11 cellular contexts compared by ENCODE assay signal in genomic region chr6:148608211-148608951, GRCh38.
DNase-seq lines count a peak whose midpoint lies in the region; ATAC-seq, FAIRE-seq and TF ChIP-seq lines count a peak whose summit lies in the region.
"Had no signal": no experiment of that assay in that cellular context is flagged by ENCODE, and none has a peak within 500 bp of the region (broad histone marks: within the 10 kb centered on the region; RNA-seq: fewer than 3 reads in every experiment).

No MANE protein-coding gene starts in this region.

- H3K27ac Mint-ChIP-seq in WTC11 = no peak overlapping the region
- H3K27ac Mint-ChIP-seq: activated naive CD8-positive, alpha-beta T cell treated with anti-CD3 and anti-CD28 coated beads, Interleukin-2, amount 10 ng/mL, durations not matched to agents 7 days and 5 days had no signal

- H3K36me3 Mint-ChIP-seq in WTC11 = peaks cover 13% of the 10 kb centered on the region
- H3K36me3 Mint-ChIP-seq: activated naive CD8-positive, alpha-beta T cell treated with anti-CD3 and anti-CD28 coated beads, Interleukin-2, amount 10 ng/mL, durations not matched to agents 7 days and 5 days had no signal

- no peak overlapping the region for H3K4me3 ChIP-seq in AG10803 (ENCODE audit: low read length)

- 0 out of 2 replicates have a peak, but pooled peaks cover 4% of the 10 kb centered on the region for H3K4me1 Mint-ChIP-seq in WTC11
- H3K4me1 Mint-ChIP-seq: activated naive CD8-positive, alpha-beta T cell treated with anti-CD3 and anti-CD28 coated beads, Interleukin-2, amount 10 ng/mL, durations not matched to agents 7 days and 5 days had no signal

- FAIRE-seq in H54 (lab: Jason Lieb, UNC) = no peak

- peak; percentile 68 for ATAC-seq in WTC11
- ATAC-seq in HG03097 (IDR thresholded peaks at IDR 0.05; ENCODE audit: low FRiP score, unreplicated experiment) = no peak

- DNase-seq in AG10803 (ENCODE audit: low read depth) = peak; percentile 72
- peak; percentile 35 for DNase-seq in HCEC 1CT
- no peak for DNase-seq in WTC11 (ENCODE audit: low spot score)
- DNase-seq in kidney tubule cell (ENCODE audit: low spot score) = peak; percentile 37
- DNase-seq in activated CD4-positive, CD25-positive, alpha-beta regulatory T cell treated with anti-CD3 and anti-CD28 coated beads, Interleukin-2, amount 50 U/mL, for 72 hours = no peak
- DNase-seq in H54 (ENCODE audit: insufficient read length, low spot score) = no peak
- no peak for DNase-seq in NCI-H2227 treated with DMSO at 0.1 percent for 48 hours (lab: John Stamatoyannopoulos, UW)
- DNase-seq: activated naive CD8-positive, alpha-beta T cell treated with anti-CD3 and anti-CD28 coated beads, Interleukin-2, amount 10 ng/mL, durations not matched to agents 7 days and 5 days; GDM1; NCI-H2029 had no signal

- CTCF ChIA-PET in WTC11 (lab: Charles Lee) = interaction anchor here (1.2 kb wide), 1 partner anchor 30 kb away, joined by 6 read pairs; no protein-coding TSS in a partner anchor

- no peaks in the 10 kb centered on the region for H3K27me3 Mint-ChIP-seq in WTC11 (ENCODE audit: low read depth)

- POLR2A ChIA-PET in WTC11 (lab: Charles Lee) = no interaction called here

- TF ChIP-seq POLR2A in H54 (IDR thresholded peaks at IDR 0.05; ENCODE audit: low read depth, low read length) = no peak

- peak; percentile 51 for TF ChIP-seq CTCF in AG10803 (conservative IDR thresholded peaks at IDR 0.05; ENCODE audit: low read length)
- no peak for TF ChIP-seq CTCF in WTC11 (IDR thresholded peaks at IDR 0.05)

- peaks cover 14% of the 10 kb centered on the region for H3K9me3 Mint-ChIP-seq in WTC11
- H3K9me3 Mint-ChIP-seq: activated naive CD8-positive, alpha-beta T cell treated with anti-CD3 and anti-CD28 coated beads, Interleukin-2, amount 10 ng/mL, durations not matched to agents 7 days and 5 days had no signal

- H3K4me3 Mint-ChIP-seq in WTC11 = no peak overlapping the region
- H3K4me3 Mint-ChIP-seq: activated naive CD8-positive, alpha-beta T cell treated with anti-CD3 and anti-CD28 coated beads, Interleukin-2, amount 10 ng/mL, durations not matched to agents 7 days and 5 days had no signal

TF ChIP-seq in WTC11, 78 proteins besides CTCF, POLR2A, EP300 and RAD21:
- TF ChIP-seq STAT6 (CRISPR knock-in tag; conservative IDR thresholded peaks at IDR 0.05; ENCODE audit: low read depth) (no peak), GABPB1 (CRISPR knock-in tag; IDR thresholded peaks at IDR 0.05) (no peak), NFE2L1 (CRISPR knock-in tag; IDR thresholded peaks at IDR 0.05) (no peak), PRRX2 (CRISPR knock-in tag; IDR thresholded peaks at IDR 0.05) (no peak), ZNF671 (CRISPR knock-in tag; IDR thresholded peaks at IDR 0.05) (no peak)
TF ChIP-seq in WTC11: peak in this region for 0.

Comparison
In these comparisons a context has a peak if more than half of its experiments do, and no peak if none do; other contexts are left out.
1. DNase-seq: peak in AG10803 (single experiment), HCEC 1CT (single experiment) and kidney tubule cell (single experiment); none in WTC11 (single experiment), activated CD4-positive, CD25-positive, alpha-beta regulatory T cell treated with anti-CD3 and anti-CD28 coated beads, Interleukin-2, amount 50 U/mL, for 72 hours (single experiment), H54 (single experiment) and NCI-H2227 treated with DMSO at 0.1 percent for 48 hours (single experiment).